In genomic region chr3:196444495-196444894, GRCh38 we compare ENCODE assay signal across 21 cellular contexts. TPM values are rescaled to one million over a fixed set of nuclear protein-coding genes. Genes with fewer than 3 reads are reported as not detected.
DNase-seq lines count a peak whose midpoint lies in the region; FAIRE-seq and TF ChIP-seq lines count a peak whose summit lies in the region.
"Had no signal": no experiment of that assay in that cellular context is flagged by ENCODE, and none has a peak within 500 bp of the region (broad histone marks: within the 10 kb centered on the region; RNA-seq: fewer than 3 reads in every experiment).

No MANE protein-coding gene starts in this region.

- H3K4me3 ChIP-seq in HEK293 (ENCODE audit: low read depth, low read length): no peak overlapping the region
- no peak overlapping the region for H3K4me3 ChIP-seq in H1 (ENCODE audit: extremely low read depth in 1 of 4, insufficient read depth in 2 of 4, low read depth in 3 of 4, low read length in 4 of 4)
- H3K4me3 ChIP-seq in Caco-2 (ENCODE audit: low read depth, low read length): no peak overlapping the region
- H3K4me3 ChIP-seq: A549, GM23338, MG63 had no signal

- peak overlapping the region; percentile 66 for H2AFZ ChIP-seq in H1 (ENCODE audit: low read length)
- H2AFZ ChIP-seq: GM23338 had no signal

- H2BK120ac ChIP-seq in H1 (replicated peaks; ENCODE audit: low read depth, low read length): no peak overlapping the region

- H2BK12ac ChIP-seq in H1 (ENCODE audit: low read depth, low read length): no peak overlapping the region

- H3K27ac ChIP-seq in 22Rv1 (0 out of 2 replicates have a peak overlapping the region, but pooled peaks have one; percentile 14), HEK293 (ENCODE audit: extremely low read depth, low read depth, low read length) (no peak overlapping the region), H1 (ENCODE audit: low read depth, low read length) (no peak overlapping the region)
- H3K27ac ChIP-seq: A549 had no signal

- H3K23ac ChIP-seq in H1 (ENCODE audit: insufficient read length): no peak overlapping the region

- no peaks in the 10 kb centered on the region for H3K36me3 ChIP-seq in HEK293 (ENCODE audit: control insufficient read depth in 2 of 2, insufficient read depth in 1 of 2, low read length in 2 of 2)
- H3K36me3 ChIP-seq in H1 (ENCODE audit: control insufficient read depth in 2 of 4, insufficient read depth in 4 of 4, low read length in 3 of 4): no peaks in the 10 kb centered on the region
- no peaks in the 10 kb centered on the region for H3K36me3 ChIP-seq in Caco-2 (ENCODE audit: control insufficient read depth, insufficient read depth, low read length)
- H3K36me3 ChIP-seq: BE2C, MG63 had no signal

- intact Hi-C loops in Caco-2 (cut with micrococcal nuclease; ENCODE audit: unreplicated experiment): loop anchor here (10.0 kb wide), 1 partner anchor 190 kb away; no protein-coding TSS in a partner anchor

- TF ChIP-seq EP300 in H1 (IDR thresholded peaks at IDR 0.05; ENCODE audit: borderline replicate concordance in 1 of 2, low read depth in 2 of 2, low read length in 2 of 2): no peak

- H3K56ac ChIP-seq in H1 (replicated peaks; ENCODE audit: insufficient read length, low read depth, low read length): no peak overlapping the region

- BruUV-seq in Caco-2 (replicated peaks; lab: Mats Ljungman, UMichigan): no TSS peak

- no peak for TF ChIP-seq POLR2A in H1 (IDR thresholded peaks at IDR 0.05; ENCODE audit: control extremely low read depth in 1 of 2, low read depth in 2 of 2, low read length in 2 of 2)

- H3K4me1 ChIP-seq in HEK293 (ENCODE audit: control insufficient read depth, insufficient read depth, low read length) (no peaks in the 10 kb centered on the region), H1 (replicated peaks in 1 of 4; ENCODE audit: control insufficient read depth in 3 of 4, insufficient read depth in 4 of 4, low read length in 3 of 4) (no peaks in the 10 kb centered on the region), Caco-2 (no peaks in the 10 kb centered on the region)
- H3K4me1 ChIP-seq: A549 had no signal

- no peak overlapping the region for H3K14ac ChIP-seq in H1 (ENCODE audit: insufficient read length)

- TF ChIP-seq CTCF in 22Rv1 (IDR thresholded peaks at IDR 0.05) (no peak), HEK293 (tag by site-specific recombination; IDR thresholded peaks at IDR 0.05) (no peak), H1 (IDR thresholded peaks at IDR 0.05; ENCODE audit: control extremely low read depth in 1 of 3, insufficient read depth in 1 of 3, low read depth in 1 of 3, low read length in 3 of 3) (no peak), nephron progenitor cell (IDR thresholded peaks at IDR 0.05) (no peak), Caco-2 (IDR thresholded peaks at IDR 0.05; ENCODE audit: insufficient read depth in 1 of 2, low read depth in 1 of 2, low read length in 1 of 2, severe bottlenecking in 1 of 2, unreplicated experiment in 1 of 2) (no peak)

- H3K18ac ChIP-seq in H1 (ENCODE audit: extremely low read depth, low read length): no peak overlapping the region

- H3K36me3 Mint-ChIP-seq in nephron progenitor cell (ENCODE audit: low read depth): no peaks in the 10 kb centered on the region
- H3K36me3 Mint-ChIP-seq in activated CD4-positive, alpha-beta T cell treated with anti-CD3 and anti-CD28 coated beads, Interleukin-2, amount 10 ng/mL, durations not matched to agents 7 days and 5 days (ENCODE audit: low read depth): no peaks in the 10 kb centered on the region
- no peaks in the 10 kb centered on the region for H3K36me3 Mint-ChIP-seq in Caco-2 (ENCODE audit: insufficient read depth, unreplicated experiment)
- H3K36me3 Mint-ChIP-seq: CD4-positive, alpha-beta memory T cell had no signal

- FAIRE-seq in H1 (lab: Jason Lieb, UNC): no peak
- FAIRE-seq: A549, GM12892 had no signal

- no peaks in the 10 kb centered on the region for H4K20me1 ChIP-seq in H1 (replicated peaks in 1 of 2; ENCODE audit: control insufficient read depth in 1 of 2, insufficient read depth in 2 of 2, low read length in 2 of 2)

- 0 out of 2 replicates have a peak, but pooled peaks cover 2% of the 10 kb centered on the region for H3K23me2 ChIP-seq in H1 (ENCODE audit: low read depth, low read length)

- H3K4me1 Mint-ChIP-seq in nephron progenitor cell (peaks cover 19% of the 10 kb centered on the region), Caco-2 (ENCODE audit: low read depth, unreplicated experiment) (no peaks in the 10 kb centered on the region)
- H3K4me1 Mint-ChIP-seq in activated CD4-positive, alpha-beta T cell treated with anti-CD3 and anti-CD28 coated beads, Interleukin-2, amount 10 ng/mL, durations not matched to agents 7 days and 5 days: peaks cover 18% of the 10 kb centered on the region

- H3K27me3 Mint-ChIP-seq in nephron progenitor cell (ENCODE audit: low read depth, poor library complexity): peaks cover 7% of the 10 kb centered on the region
- no peaks in the 10 kb centered on the region for H3K27me3 Mint-ChIP-seq in activated CD4-positive, alpha-beta T cell treated with anti-CD3 and anti-CD28 coated beads, Interleukin-2, amount 10 ng/mL, durations not matched to agents 7 days and 5 days
- no peaks in the 10 kb centered on the region for H3K27me3 Mint-ChIP-seq in Caco-2 (ENCODE audit: insufficient read depth, unreplicated experiment)
- H3K27me3 Mint-ChIP-seq: CD4-positive, alpha-beta memory T cell had no signal

- no peaks in the 10 kb centered on the region for H3K79me1 ChIP-seq in H1 (ENCODE audit: low read depth, low read length)

- H2AK5ac ChIP-seq in H1 (ENCODE audit: low read depth, low read length): no peak overlapping the region

- H4K91ac ChIP-seq in H1 (replicated peaks; ENCODE audit: insufficient read length, low read length): no peak overlapping the region

- POLR2A ChIA-PET in HEK293 (lab: Yijun Ruan, JAX): no interaction called here
- POLR2A ChIA-PET in H1 (lab: Charles Lee; ENCODE audit: partially characterized antibody): no interaction called here
- POLR2A ChIA-PET in activated CD4-positive, alpha-beta T cell treated with anti-CD3 and anti-CD28 coated beads, Interleukin-2, amount 10 ng/mL, durations not matched to agents 7 days and 5 days (lab: Charles Lee): no interaction called here
- POLR2A ChIA-PET in Caco-2 (lab: Charles Lee): no interaction called here

- no peak for TF ChIP-seq RAD21 in H1 (IDR thresholded peaks at IDR 0.05 in 1 of 2, conservative IDR thresholded peaks at IDR 0.05 in 1 of 2; ENCODE audit: low read depth in 2 of 2, low read length in 2 of 2)

- H3K27ac Mint-ChIP-seq in nephron progenitor cell (peak overlapping the region; percentile 64), Caco-2 (ENCODE audit: unreplicated experiment) (no peak overlapping the region)
- H3K27ac Mint-ChIP-seq in activated CD4-positive, alpha-beta T cell treated with anti-CD3 and anti-CD28 coated beads, Interleukin-2, amount 10 ng/mL, durations not matched to agents 7 days and 5 days: no peak overlapping the region
- H3K27ac Mint-ChIP-seq: GM23338 had no signal

- DNase-seq in H1 (ENCODE audit: low read depth in 1 of 2, low spot score in 2 of 2): no peak
- DNase-seq in nephron progenitor cell: no peak
- DNase-seq in superior temporal gyrus (ENCODE audit: extremely low spot score): no peak
- no peak for DNase-seq in activated CD4-positive, alpha-beta T cell treated with anti-CD3 and anti-CD28 coated beads, Interleukin-2, amount 10 ng/mL, durations not matched to agents 7 days and 5 days
- DNase-seq in Caco-2: no peak
- DNase-seq: BE2C; CD4-positive, alpha-beta memory T cell; DMS153; NCI-H1048; NCI-H1417 treated with DMSO at 0.1 percent for 48 hours; NCI-H187; NCI-H446; NCI-H526 treated with DMSO at 0.1 percent for 48 hours; RPMI8226; SHP77 had no signal

- no peak overlapping the region for H4K5ac ChIP-seq in H1 (ENCODE audit: insufficient read length, low read depth, low read length)

- H3K4ac ChIP-seq in H1 (replicated peaks; ENCODE audit: insufficient read length, low read depth, low read length): no peak overlapping the region

- no peak overlapping the region for H2BK20ac ChIP-seq in H1 (ENCODE audit: low read length)

- H3K79me2 ChIP-seq in H1 (ENCODE audit: control insufficient read depth in 1 of 2, insufficient read depth in 2 of 2, low read length in 2 of 2): no peaks in the 10 kb centered on the region

- H3K9me3 ChIP-seq in HEK293 (ENCODE audit: control insufficient read depth, insufficient read depth, low read depth, low read length) (no peaks in the 10 kb centered on the region), H1 (ENCODE audit: insufficient read depth in 2 of 2, low read depth in 1 of 2, low read length in 1 of 2) (no peaks in the 10 kb centered on the region), Caco-2 (no peaks in the 10 kb centered on the region)
- H3K9me3 ChIP-seq: A549, BE2C, MG63 had no signal

- H3K27me3 ChIP-seq in H1 (replicated peaks in 1 of 4; ENCODE audit: control insufficient read depth in 3 of 4, extremely low read depth in 1 of 4, insufficient read depth in 3 of 4, low read length in 3 of 4) (no peaks in the 10 kb centered on the region), Caco-2 (replicated peaks; ENCODE audit: control insufficient read depth, insufficient read depth, low read length) (no peaks in the 10 kb centered on the region)
- H3K27me3 ChIP-seq: BE2C, MG63 had no signal

- H2BK5ac ChIP-seq in H1 (ENCODE audit: low read depth, low read length): no peak overlapping the region

- CTCF ChIA-PET in HEK293 (lab: Yijun Ruan, JAX) (no interaction called here), H1 (lab: Charles Lee; ENCODE audit: partially characterized antibody) (interaction anchor here (0.6 to 3.0 kb wide), 4 partner anchors 9 to 238 kb away, joined by 4 to 9 read pairs (median 4); no protein-coding TSS in a partner anchor), Caco-2 (lab: Charles Lee) (no interaction called here)
- CTCF ChIA-PET in activated CD4-positive, alpha-beta T cell treated with anti-CD3 and anti-CD28 coated beads, Interleukin-2, amount 10 ng/mL, durations not matched to agents 7 days and 5 days (lab: Charles Lee): interaction anchor here (0.6 to 1.0 kb wide), 2 partner anchors 27 to 215 kb away, joined by 3 read pairs; no protein-coding TSS in a partner anchor

- WGBS in H1 (ENCODE audit: extremely low coverage in 1 of 2, insufficient coverage in 1 of 2, insufficient read length in 1 of 2, insufficient replicate concordance in 2 of 2, low coverage in 1 of 2, low lambda C conversion rate in 2 of 2, missing lambda C conversion rate in 1 of 2), 2 experiments: 55% methylated on average over 2 of the region's 2 CpGs; no CpG with 5 or more reads in 1 of the 2 experiments

- H3K4me3 Mint-ChIP-seq in nephron progenitor cell (no peak overlapping the region), Caco-2 (ENCODE audit: unreplicated experiment) (no peak overlapping the region)
- H3K4me3 Mint-ChIP-seq in activated CD4-positive, alpha-beta T cell treated with anti-CD3 and anti-CD28 coated beads, Interleukin-2, amount 10 ng/mL, durations not matched to agents 7 days and 5 days: no peak overlapping the region
- H3K4me3 Mint-ChIP-seq: CD4-positive, alpha-beta memory T cell; GM23338 had no signal

- H3K4me2 ChIP-seq in H1 (ENCODE audit: insufficient read depth in 1 of 2, low read depth in 2 of 2, low read length in 2 of 2): no peak overlapping the region
- H3K4me2 ChIP-seq: A549, GM23338 had no signal

- H3K9me3 Mint-ChIP-seq in nephron progenitor cell: no peaks in the 10 kb centered on the region
- H3K9me3 Mint-ChIP-seq in activated CD4-positive, alpha-beta T cell treated with anti-CD3 and anti-CD28 coated beads, Interleukin-2, amount 10 ng/mL, durations not matched to agents 7 days and 5 days: no peaks in the 10 kb centered on the region
- no peaks in the 10 kb centered on the region for H3K9me3 Mint-ChIP-seq in Caco-2 (ENCODE audit: unreplicated experiment)
- H3K9me3 Mint-ChIP-seq: CD4-positive, alpha-beta memory T cell; GM23338 had no signal

- no peak overlapping the region for H2BK15ac ChIP-seq in H1 (ENCODE audit: low read length)

- no peak overlapping the region for H4K8ac ChIP-seq in H1 (ENCODE audit: extremely low read depth, insufficient read depth, low read length)

- H3K9ac ChIP-seq in H1 (replicated peaks in 1 of 4; ENCODE audit: extremely low read depth in 1 of 4, low read depth in 3 of 4, low read length in 3 of 4): no peak overlapping the region

RNA-seq across cellular contexts. Expression of gene UBXN7, which starts 12.3 kb away (rescaled TPM):
- 109 and 122 TPM in 2 replicates for total RNA-seq in H1 (2021; fragmentation: NEBNext Ultra II Directional; extraction: Animal tissue kit (Norgen Biotek cat#: 25700))
- polyA plus RNA-seq in H1 (2011; rRNA removed): 16.4 and 18.5 TPM in 2 replicates
- 21.7 TPM for polyA plus RNA-seq in H1 (2011; cell fraction: cytosol; rRNA removed)
- polyA plus RNA-seq in H1 (2011; cell fraction: nucleus; rRNA removed): 18.8 TPM
- 17.0 to 47.1 TPM (median 24.2 TPM) in 4 replicates for polyA plus RNA-seq in H1 (2012, experiment 1 of 2)
- 1.2 TPM for polyA plus RNA-seq in H1 (2012, experiment 2 of 2)
- 23.3 TPM for polyA plus RNA-seq in H1 (2013, experiment 1 of 2)
- polyA plus RNA-seq in H1 (2013, experiment 2 of 2): 24.4 TPM
- 49.0 and 52.6 TPM in 2 replicates for polyA minus RNA-seq in H1 (2011; rRNA and poly(A)+ RNA removed)
- 28.5 TPM for polyA minus RNA-seq in H1 (2011; cell fraction: cytosol; rRNA and poly(A)+ RNA removed)
- 32.6 TPM for polyA minus RNA-seq in H1 (2011; cell fraction: nucleus; rRNA and poly(A)+ RNA removed)
- total RNA-seq in activated CD4-positive, alpha-beta T cell treated with anti-CD3 and anti-CD28 coated beads, Interleukin-2, amount 10 ng/mL, durations not matched to agents 7 days and 5 days: 10 to 100 TPM; 54.4 to 64.8 TPM
- total RNA-seq in Caco-2 (2022): 59.9 and 62.7 TPM in 2 replicates

RNA-seq across cellular contexts. Expression of gene RNF168, which starts 59.1 kb away (rescaled TPM):
- 62.9 and 63.5 TPM in 2 replicates for total RNA-seq in H1 (2021; fragmentation: NEBNext Ultra II Directional; extraction: Animal tissue kit (Norgen Biotek cat#: 25700))
- 6.3 and 8.1 TPM in 2 replicates for polyA plus RNA-seq in H1 (2011; rRNA removed)
- polyA plus RNA-seq in H1 (2011; cell fraction: cytosol; rRNA removed): 7.7 TPM
- 9.6 TPM for polyA plus RNA-seq in H1 (2011; cell fraction: nucleus; rRNA removed)
- 24.8 to 26.5 TPM (median 25.8 TPM) in 4 replicates for polyA plus RNA-seq in H1 (2012, experiment 1 of 2)
- polyA plus RNA-seq in H1 (2012, experiment 2 of 2): 1.9 TPM
- polyA plus RNA-seq in H1 (2013, experiment 1 of 2): 25.1 TPM
- polyA plus RNA-seq in H1 (2013, experiment 2 of 2): 25.2 TPM
- polyA minus RNA-seq in H1 (2011; rRNA and poly(A)+ RNA removed): 45.5 and 52.6 TPM in 2 replicates
- polyA minus RNA-seq in H1 (2011; cell fraction: cytosol; rRNA and poly(A)+ RNA removed): 35.6 TPM
- polyA minus RNA-seq in H1 (2011; cell fraction: nucleus; rRNA and poly(A)+ RNA removed): 24.6 TPM
- 10 to 100 TPM; 37.5 to 38.7 TPM for total RNA-seq in activated CD4-positive, alpha-beta T cell treated with anti-CD3 and anti-CD28 coated beads, Interleukin-2, amount 10 ng/mL, durations not matched to agents 7 days and 5 days
- 18.5 and 18.9 TPM in 2 replicates for total RNA-seq in Caco-2 (2022)

Comparison
In these comparisons a context has a peak if more than half of its experiments do, and no peak if none do; other contexts are left out.
1. CTCF ChIA-PET loops: an anchor here in H1 (0.6 to 3.0 kb wide) and activated CD4-positive, alpha-beta T cell treated with anti-CD3 and anti-CD28 coated beads, Interleukin-2, amount 10 ng/mL, durations not matched to agents 7 days and 5 days (0.6 to 1.0 kb wide); none called in HEK293 and Caco-2.